9 cellular contexts compared by ENCODE assay signal in the genomic region with DNA sequence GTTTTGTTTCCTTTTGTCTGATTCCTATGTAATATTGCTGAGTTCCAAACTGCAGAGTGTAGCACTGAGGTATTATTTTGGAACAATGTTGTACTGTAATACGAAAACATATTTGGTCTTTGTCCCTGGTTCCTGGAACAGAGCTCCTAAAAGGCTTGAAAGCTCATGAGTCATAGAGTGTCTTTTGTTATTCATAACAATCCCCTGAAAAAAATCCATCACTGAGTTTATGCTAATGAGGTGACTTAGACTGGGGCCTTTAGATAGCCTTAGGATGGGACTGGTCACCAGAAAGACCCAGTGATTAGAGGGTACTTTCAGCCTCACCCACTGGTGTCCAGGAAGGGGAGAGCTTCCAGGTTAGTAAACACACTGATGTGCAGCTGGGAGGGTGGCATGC.
A peak's percentile ranks its signal among the peaks of the same experiment; 100 is the strongest.
DNase-seq lines count a peak whose midpoint lies in the region; ATAC-seq and TF ChIP-seq lines count a peak whose summit lies in the region.
"Had no signal": no experiment of that assay in that cellular context is flagged by ENCODE, and none has a peak within 500 bp of the region (broad histone marks: within the 10 kb centered on the region; RNA-seq: fewer than 3 reads in every experiment).

No MANE protein-coding gene starts in this region.

- no peaks in the 10 kb centered on the region for H3K27me3 ChIP-seq in neuronal stem cell (ENCODE audit: control insufficient read depth in 3 of 3, insufficient read depth in 3 of 3, low read depth in 1 of 3, low read length in 3 of 3)

- H3K18ac ChIP-seq in neuronal stem cell (ENCODE audit: low read length) = no peak overlapping the region

- WGBS in neuronal stem cell (ENCODE audit: extremely low coverage in 2 of 2, insufficient read length in 2 of 2, insufficient replicate concordance in 1 of 2), 2 donors = no CpG with 5 or more reads among the region's 1 CpG

- H3K4me1 ChIP-seq in OCI-LY7 (ENCODE audit: insufficient read depth, low read length, poor library complexity, severe bottlenecking) (no peaks in the 10 kb centered on the region), neuronal stem cell (ENCODE audit: control insufficient read depth in 2 of 2, insufficient read depth in 1 of 2, low read depth in 1 of 2, low read length in 2 of 2) (peaks cover 2 to 16% of the 10 kb centered on the region in 2 donors)

- no peaks in the 10 kb centered on the region for H3K79me1 ChIP-seq in neuronal stem cell (ENCODE audit: low read depth, low read length)

- peak; percentile 79 for ATAC-seq in GM18519 (IDR thresholded peaks at IDR 0.05; ENCODE audit: low FRiP score, unreplicated experiment)
- peak; percentile 76 for ATAC-seq in GM21825 (IDR thresholded peaks at IDR 0.05; ENCODE audit: unreplicated experiment)
- peak; percentile 70 for ATAC-seq in HG03575 (IDR thresholded peaks at IDR 0.05; ENCODE audit: extremely low read depth, insufficient number of reproducible peaks, low FRiP score, unreplicated experiment)

- H3K36me3 ChIP-seq in OCI-LY7 (ENCODE audit: insufficient read depth, low read length) (no peaks in the 10 kb centered on the region), neuronal stem cell (replicated peaks in 1 of 2; ENCODE audit: control insufficient read depth in 2 of 2, insufficient read depth in 2 of 2, low read length in 2 of 2) (no peaks in the 10 kb centered on the region)

- H4K20me1 ChIP-seq in OCI-LY7 (ENCODE audit: insufficient read depth, low read length) = no peaks in the 10 kb centered on the region

- intact Hi-C loops in OCI-LY7 (cut with micrococcal nuclease; ENCODE audit: unreplicated experiment) = no loop called here

- POLR2A ChIA-PET in OCI-LY7 (lab: Charles Lee) = interaction anchor here (0.8 kb wide), 1 partner anchor 9 kb away, joined by 3 read pairs; no protein-coding TSS in a partner anchor

- H3K4ac ChIP-seq in neuronal stem cell (ENCODE audit: low read length) = no peak overlapping the region

- H2BK15ac ChIP-seq in neuronal stem cell (ENCODE audit: low read length) = no peak overlapping the region

- no peak overlapping the region for H2AK5ac ChIP-seq in neuronal stem cell (ENCODE audit: low read depth, low read length)

- H3K4me3 ChIP-seq in fibroblast of villous mesenchyme (ENCODE audit: low read depth, low read length) (no peak overlapping the region), OCI-LY7 (ENCODE audit: low read depth, low read length, poor library complexity, severe bottlenecking) (no peak overlapping the region), neuronal stem cell (ENCODE audit: low read length in 2 of 2) (no peak overlapping the region)
- H3K4me3 ChIP-seq: lung had no signal

- no peak overlapping the region for H3K4me2 ChIP-seq in OCI-LY7 (ENCODE audit: low read length)
- no peak overlapping the region for H3K4me2 ChIP-seq in neuronal stem cell (ENCODE audit: insufficient read depth, low read length, poor library complexity, severe bottlenecking)

- no peak overlapping the region for H2BK120ac ChIP-seq in neuronal stem cell (ENCODE audit: low read depth, low read length)

- H2AFZ ChIP-seq in OCI-LY7 (ENCODE audit: low read length) (no peak overlapping the region), neuronal stem cell (ENCODE audit: low read length) (no peak overlapping the region)

- H4K91ac ChIP-seq in neuronal stem cell (ENCODE audit: low read depth, low read length, poor library complexity) = no peak overlapping the region

- H4K8ac ChIP-seq in neuronal stem cell (ENCODE audit: low read depth, low read length) = no peak overlapping the region

- BruUV-seq in OCI-LY7 (replicated peaks; lab: Mats Ljungman, UMichigan) = no TSS peak

- H3K23ac ChIP-seq in neuronal stem cell (ENCODE audit: low read depth, low read length, poor library complexity) = no peak overlapping the region

- H3K27ac ChIP-seq in OCI-LY7 (ENCODE audit: low read depth, low read length, poor library complexity, severe bottlenecking) (no peak overlapping the region), neuronal stem cell (replicated peaks; ENCODE audit: low read length) (no peak overlapping the region)

- H2BK5ac ChIP-seq in neuronal stem cell (ENCODE audit: low read length) = no peak overlapping the region

- H3K79me2 ChIP-seq in OCI-LY7 (ENCODE audit: insufficient read depth, low read depth, low read length) = no peaks in the 10 kb centered on the region

- H3K9me3 ChIP-seq in OCI-LY7 (ENCODE audit: low read length) (no peaks in the 10 kb centered on the region), neuronal stem cell (replicated peaks in 1 of 2; ENCODE audit: control insufficient read depth in 2 of 2, insufficient read depth in 1 of 2, low read depth in 1 of 2, low read length in 2 of 2) (peaks cover 0 to 7% of the 10 kb centered on the region in 2 donors)

- CTCF ChIA-PET in OCI-LY7 (lab: Charles Lee; ENCODE audit: unreplicated experiment) = no interaction called here

- no peak overlapping the region for H3K14ac ChIP-seq in neuronal stem cell (ENCODE audit: low read length)

- DNase-seq in fibroblast of villous mesenchyme (ENCODE audit: low read depth) (peak; percentile 14), OCI-LY7 (ENCODE audit: low spot score) (no peak), NCI-H187 treated with DMSO at 0.1 percent for 48 hours (lab: John Stamatoyannopoulos, UW) (no peak), cerebellum (ENCODE audit: low spot score) (no peak), neuronal stem cell (ENCODE audit: low spot score) (no peak)

- no peak for TF ChIP-seq CTCF in fibroblast of villous mesenchyme (IDR thresholded peaks at IDR 0.05; ENCODE audit: insufficient read depth, low read depth, low read length)
- no peak for TF ChIP-seq CTCF in OCI-LY7 (conservative IDR thresholded peaks at IDR 0.05; ENCODE audit: low read length)

- H3K9ac ChIP-seq in neuronal stem cell (ENCODE audit: low read depth, low read length, poor library complexity) = no peak overlapping the region

- no peak overlapping the region for H2BK12ac ChIP-seq in neuronal stem cell (ENCODE audit: low read length)

- no peaks in the 10 kb centered on the region for H3K9me2 ChIP-seq in OCI-LY7 (ENCODE audit: insufficient read depth, low read length)
